In the genomic region with DNA sequence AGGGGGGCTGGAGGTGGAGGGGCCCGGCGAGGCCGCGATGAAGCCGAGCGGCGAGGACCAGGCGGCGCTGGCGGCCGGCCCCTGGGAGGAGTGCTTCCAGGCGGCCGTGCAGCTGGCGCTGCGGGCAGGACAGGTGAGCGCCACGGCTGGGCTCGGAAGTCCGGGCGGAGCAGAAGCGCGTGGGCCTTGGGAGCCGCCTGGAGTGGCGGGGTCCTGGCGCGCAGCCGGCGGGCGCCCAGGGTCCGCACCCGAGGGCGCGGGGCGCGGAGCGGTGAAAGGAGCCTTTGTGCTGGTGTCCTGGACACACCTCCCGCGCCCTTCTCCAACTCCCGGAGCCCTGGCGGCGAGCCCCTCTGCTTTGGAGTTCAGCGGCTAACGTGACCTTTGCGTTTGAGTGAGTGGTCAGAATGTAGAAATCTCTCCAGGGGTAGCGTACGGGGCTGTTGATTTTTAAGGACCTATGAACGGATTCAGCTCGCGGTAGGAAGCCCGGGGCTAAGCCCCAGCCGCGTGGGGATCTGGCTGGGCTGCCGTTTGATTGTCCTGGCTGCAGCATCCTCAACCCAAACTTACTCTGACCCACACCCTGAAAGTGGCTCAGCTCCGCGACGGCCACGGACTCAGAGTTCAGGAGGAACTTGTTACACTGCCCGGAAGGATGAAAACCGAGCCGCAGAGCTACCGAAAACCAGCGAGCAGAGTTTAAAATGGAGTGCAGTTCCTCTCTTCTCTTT, we compare ENCODE assay signal across 8 cellular contexts. TPM values are rescaled to one million over a fixed set of nuclear protein-coding genes. Genes with fewer than 3 reads are reported as not detected.
DNase-seq lines count a peak whose midpoint lies in the region; ATAC-seq and TF ChIP-seq lines count a peak whose summit lies in the region.

No MANE protein-coding gene starts in this region.

- H3K27ac ChIP-seq in naive thymus-derived CD4-positive, alpha-beta T cell (ENCODE audit: low read depth, low read length), result peak overlapping the region; percentile 56
- peak overlapping the region in 1 of 2 donors; percentile 43 for H3K27ac ChIP-seq in aorta (ENCODE audit: low read depth in 1 of 2, low read length in 2 of 2)

- POLR2A ChIA-PET in naive thymus-derived CD4-positive, alpha-beta T cell (lab: Charles Lee), result interaction anchor here (0.7 to 2.4 kb wide), 3 partner anchors 35 to 131 kb away, joined by 3 to 17 read pairs (median 6); a partner anchor contains a TSS

- CTCF ChIA-PET in naive thymus-derived CD4-positive, alpha-beta T cell (lab: Charles Lee), result interaction anchor here (1.1 to 1.3 kb wide), 2 partner anchors 10 to 14 kb away, joined by 3 to 4 read pairs; no protein-coding TSS in a partner anchor

- H3K27me3 ChIP-seq in naive thymus-derived CD4-positive, alpha-beta T cell (ENCODE audit: control insufficient read depth in 2 of 2, insufficient read depth in 2 of 2, low read length in 2 of 2), result no peaks in the 10 kb centered on the region
- peaks cover 0 to 1% of the 10 kb centered on the region in 2 donors for H3K27me3 ChIP-seq in aorta (ENCODE audit: control insufficient read depth in 1 of 2, insufficient read depth in 2 of 2, low read length in 1 of 2)

- DNase-seq in EH (ENCODE audit: low read depth) (peak; percentile 41), aorta (peak in 1 of 2 donors; percentile 84), GM13977 (ENCODE audit: low spot score) (no peak)
- peak; percentile 75 for DNase-seq in activated CD4-positive, alpha-beta T cell treated with anti-CD3 and anti-CD28 coated beads, Interleukin-2, amount 10 ng/mL, durations not matched to agents 24 days and 14 days
- DNase-seq in naive thymus-derived CD4-positive, alpha-beta T cell, result peak in 7 of 9 donors; percentile 11 to 41 (median 17)

- H3K4me1 Mint-ChIP-seq in activated CD4-positive, alpha-beta T cell treated with anti-CD3 and anti-CD28 coated beads, Interleukin-2, amount 10 ng/mL, durations not matched to agents 24 days and 14 days, result peaks cover 17% of the 10 kb centered on the region
- H3K4me1 Mint-ChIP-seq in naive thymus-derived CD4-positive, alpha-beta T cell, result peaks cover 0 to 27% (median 13%) of the 10 kb centered on the region in 7 donors

- 1% methylated on average over 61 to 62 of the region's 62 CpGs for WGBS in aorta, 2 donors

- peak overlapping the region; percentile 69 for H3K4me3 ChIP-seq in naive thymus-derived CD4-positive, alpha-beta T cell (ENCODE audit: low read length)
- peak overlapping the region; percentile 72 to 75 for H3K4me3 ChIP-seq in aorta (ENCODE audit: low read length in 2 of 2)

- peak overlapping the region; percentile 78 for H3K27ac Mint-ChIP-seq in activated CD4-positive, alpha-beta T cell treated with anti-CD3 and anti-CD28 coated beads, Interleukin-2, amount 10 ng/mL, durations not matched to agents 24 days and 14 days
- H3K27ac Mint-ChIP-seq in naive thymus-derived CD4-positive, alpha-beta T cell, result peak overlapping the region in 5 of 9 donors; percentile 25 to 87 (median 67)

- intact Hi-C loops in activated CD4-positive, alpha-beta T cell treated with anti-CD3 and anti-CD28 coated beads, Interleukin-2, amount 10 ng/mL, durations not matched to agents 24 days and 14 days (cut with micrococcal nuclease), result loop anchor here (1.0 to 5.0 kb wide), 6 partner anchors 34 to 966 kb away; a partner anchor contains a TSS
- intact Hi-C loops in naive thymus-derived CD4-positive, alpha-beta T cell (cut with micrococcal nuclease), result loop anchor here (1.0 to 10.0 kb wide), 15 partner anchors 12 to 1454 kb away; a partner anchor contains a TSS
- intact Hi-C loops in aorta (cut with DNase I), result loop anchor here (1.0 to 10.0 kb wide), 3 partner anchors 34 to 53 kb away; no protein-coding TSS in a partner anchor

- no peaks in the 10 kb centered on the region for H3K9me3 ChIP-seq in naive thymus-derived CD4-positive, alpha-beta T cell (ENCODE audit: control insufficient read depth in 2 of 3, low read length in 3 of 3)
- H3K9me3 ChIP-seq in aorta (ENCODE audit: control insufficient read depth, low read length), result no peaks in the 10 kb centered on the region

- no peaks in the 10 kb centered on the region for H3K36me3 ChIP-seq in naive thymus-derived CD4-positive, alpha-beta T cell (ENCODE audit: control insufficient read depth in 2 of 3, insufficient read depth in 3 of 3, low read length in 3 of 3)
- H3K36me3 ChIP-seq in aorta (ENCODE audit: control insufficient read depth in 1 of 2, insufficient read depth in 2 of 2, low read length in 1 of 2), result no peaks in the 10 kb centered on the region

- no peak for TF ChIP-seq EP300 in Ishikawa (IDR thresholded peaks at IDR 0.05; ENCODE audit: borderline replicate concordance)

- peaks cover 0 to 5% of the 10 kb centered on the region in 2 donors for H3K4me1 ChIP-seq in naive thymus-derived CD4-positive, alpha-beta T cell (ENCODE audit: control insufficient read depth in 2 of 2, insufficient read depth in 2 of 2, low read length in 2 of 2)
- no peaks in the 10 kb centered on the region for H3K4me1 ChIP-seq in aorta (ENCODE audit: control insufficient read depth in 1 of 2, insufficient read depth in 2 of 2, low read length in 2 of 2)

- H3K4me3 Mint-ChIP-seq in activated CD4-positive, alpha-beta T cell treated with anti-CD3 and anti-CD28 coated beads, Interleukin-2, amount 10 ng/mL, durations not matched to agents 24 days and 14 days, result peak overlapping the region; percentile 91
- peak overlapping the region; percentile 86 to 92 (median 90) for H3K4me3 Mint-ChIP-seq in naive thymus-derived CD4-positive, alpha-beta T cell

- no peaks in the 10 kb centered on the region for H3K9me3 Mint-ChIP-seq in activated CD4-positive, alpha-beta T cell treated with anti-CD3 and anti-CD28 coated beads, Interleukin-2, amount 10 ng/mL, durations not matched to agents 24 days and 14 days
- H3K9me3 Mint-ChIP-seq in naive thymus-derived CD4-positive, alpha-beta T cell, result peaks cover 0 to 1% (median 0%) of the 10 kb centered on the region in 11 donors

- H3K36me3 Mint-ChIP-seq in activated CD4-positive, alpha-beta T cell treated with anti-CD3 and anti-CD28 coated beads, Interleukin-2, amount 10 ng/mL, durations not matched to agents 24 days and 14 days (ENCODE audit: low read depth), result no peaks in the 10 kb centered on the region
- no peaks in the 10 kb centered on the region for H3K36me3 Mint-ChIP-seq in naive thymus-derived CD4-positive, alpha-beta T cell

- TF ChIP-seq RAD21 in Ishikawa (IDR thresholded peaks at IDR 0.05; ENCODE audit: low read depth), result no peak

- TF ChIP-seq CTCF in GM13977 (IDR thresholded peaks at IDR 0.05; ENCODE audit: extremely low read depth, insufficient read depth, missing control alignments), result no peak

- peaks cover 10% of the 10 kb centered on the region for H3K27me3 Mint-ChIP-seq in activated CD4-positive, alpha-beta T cell treated with anti-CD3 and anti-CD28 coated beads, Interleukin-2, amount 10 ng/mL, durations not matched to agents 24 days and 14 days
- H3K27me3 Mint-ChIP-seq in naive thymus-derived CD4-positive, alpha-beta T cell, result peaks cover 0 to 17% (median 0%) of the 10 kb centered on the region in 5 donors

- ATAC-seq in GM21529 (IDR thresholded peaks at IDR 0.05; ENCODE audit: unreplicated experiment), result peak; percentile 20
- peak; percentile 12 for ATAC-seq in esophagus mucosa
- ATAC-seq in naive thymus-derived CD4-positive, alpha-beta T cell, result peak; percentile 0
- ATAC-seq in aorta (ENCODE audit: low FRiP score), result peak; percentile 0

- in situ Hi-C loops in GM13977 (cut with MboI; ENCODE audit: low pct_unique_long_range_greater_than_20kb, low sequenced_read_pairs, unreplicated experiment), result no loop called here

TF ChIP-seq in Ishikawa, 13 proteins besides CTCF, POLR2A, EP300 and RAD21:
- TF ChIP-seq TAF1 (IDR thresholded peaks at IDR 0.05; ENCODE audit: low read depth) (0 out of 2 replicates have a peak, but pooled peaks have one; percentile 40), TEAD4 (IDR thresholded peaks at IDR 0.05) (no peak), YY1 (IDR thresholded peaks at IDR 0.05; ENCODE audit: low read depth) (no peak)
- TF ChIP-seq, protein P1, sequence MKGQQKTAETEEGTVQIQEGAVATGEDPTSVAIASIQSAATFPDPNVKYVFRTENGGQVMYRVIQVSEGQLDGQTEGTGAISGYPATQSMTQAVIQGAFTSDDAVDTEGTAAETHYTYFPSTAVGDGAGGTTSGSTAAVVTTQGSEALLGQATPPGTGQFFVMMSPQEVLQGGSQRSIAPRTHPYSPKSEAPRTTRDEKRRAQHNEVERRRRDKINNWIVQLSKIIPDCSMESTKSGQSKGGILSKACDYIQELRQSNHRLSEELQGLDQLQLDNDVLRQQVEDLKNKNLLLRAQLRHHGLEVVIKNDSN (IDR thresholded peaks at IDR 0.05), result no peak

RNA-seq across cellular contexts. Expression of a gene that starts 0.5 kb away (rescaled TPM):
- 18.8 and 20.1 TPM in 2 replicates for total RNA-seq in activated CD4-positive, alpha-beta T cell treated with anti-CD3 and anti-CD28 coated beads, Interleukin-2, amount 10 ng/mL, durations not matched to agents 24 days and 14 days
- 140 TPM for total RNA-seq in esophagus mucosa
- 10 to 100 TPM in 2 of 5 experiments, 1 to 10 TPM in 3; 4.9 to 27.8 (median 6.5) TPM for total RNA-seq in naive thymus-derived CD4-positive, alpha-beta T cell
- 1 to 10 TPM; 7.8 to 8.9 TPM for polyA plus RNA-seq in naive thymus-derived CD4-positive, alpha-beta T cell
- 10 to 100 TPM; 14.1 to 19.9 TPM for total RNA-seq in aorta
- 10 to 100 TPM in 1 of 2 donors, 1 to 10 TPM in 1; 7.9 to 14.2 TPM for polyA plus RNA-seq in aorta
